15 cellular contexts compared by ENCODE assay signal in genomic region chr15:81225161-81225671, GRCh38. TPM values are rescaled to one million over a fixed set of nuclear protein-coding genes. Genes with fewer than 3 reads are reported as not detected.
DNase-seq lines count a peak whose midpoint lies in the region; ATAC-seq and TF ChIP-seq lines count a peak whose summit lies in the region.
"Had no signal": no experiment of that assay in that cellular context is flagged by ENCODE, and none has a peak within 500 bp of the region (broad histone marks: within the 10 kb centered on the region; RNA-seq: fewer than 3 reads in every experiment).

No MANE protein-coding gene starts in this region.

- no peaks in the 10 kb centered on the region for H3K36me3 ChIP-seq in fibroblast of lung (ENCODE audit: control insufficient read depth, insufficient read depth, low read length)
- H3K36me3 ChIP-seq in tibial artery: no peaks in the 10 kb centered on the region
- H3K36me3 ChIP-seq: ovary had no signal

- H2AFZ ChIP-seq in fibroblast of lung (ENCODE audit: low read length): peak overlapping the region; percentile 15

- no peaks in the 10 kb centered on the region for H3K9me3 ChIP-seq in fibroblast of lung (ENCODE audit: control insufficient read depth, insufficient read depth, low read depth, low read length)
- H3K9me3 ChIP-seq in tibial artery: no peaks in the 10 kb centered on the region
- H3K9me3 ChIP-seq: ovary had no signal

- ATAC-seq in HG03460 (IDR thresholded peaks at IDR 0.05; ENCODE audit: unreplicated experiment): no peak
- ATAC-seq in GM18858 (IDR thresholded peaks at IDR 0.05; ENCODE audit: unreplicated experiment): no peak

- H3K27me3 ChIP-seq in fibroblast of lung (ENCODE audit: control insufficient read depth, insufficient read depth, low read length): no peaks in the 10 kb centered on the region
- H3K27me3 ChIP-seq in tibial artery: no peaks in the 10 kb centered on the region
- H3K27me3 ChIP-seq: ovary had no signal

- DNase-seq in NOMO-1 treated with DMSO at 0.1 percent for 48 hours (lab: John Stamatoyannopoulos, UW; ENCODE audit: unreplicated experiment) (peak; percentile 10), fibroblast of lung (ENCODE audit: low read depth in 2 of 2) (no peak), midbrain (lab: John Stamatoyannopoulos, UW) (peak; percentile 5), tibial artery (peak; percentile 78 to 85)
- no peak for DNase-seq in stimulated activated CD4-positive, alpha-beta T cell treated with anti-CD3 and anti-CD28 coated beads, Interleukin-2, amount 100 ng/mL, for 24 hours
- DNase-seq: activated CD4-positive, alpha-beta T cell treated with anti-CD3 and anti-CD28 coated beads for 48 hours; activated naive CD8-positive, alpha-beta T cell treated with anti-CD3 and anti-CD28 coated beads for 36 hours; activated T-cell treated with anti-CD3 and anti-CD28 coated beads, Interleukin-2, amount 50 U/mL, for 1 hour; CD4-positive, alpha-beta T cell; EL had no signal

- no peak overlapping the region for H3K27ac ChIP-seq in fibroblast of lung (ENCODE audit: insufficient read depth, low read length)
- H3K27ac ChIP-seq in tibial artery: peak overlapping the region in 1 of 2 donors; percentile 33
- H3K27ac ChIP-seq: ovary, RWPE1 had no signal

- H3K4me3 ChIP-seq in fibroblast of lung (replicated peaks in 1 of 4; ENCODE audit: control extremely low read depth in 1 of 4, insufficient read depth in 1 of 4, low read depth in 3 of 4, low read length in 4 of 4) (no peak overlapping the region), tibial artery (no peak overlapping the region)
- H3K4me3 ChIP-seq: ovary had no signal

- H3K4me2 ChIP-seq in fibroblast of lung (ENCODE audit: extremely low read depth, insufficient read depth, low read length): no peak overlapping the region

- intact Hi-C loops in tibial artery (cut with DNase I; ENCODE audit: low total_unique reads): no loop called here

- H3K4me1 ChIP-seq in fibroblast of lung (ENCODE audit: control insufficient read depth, extremely low read depth, insufficient read depth, low read length) (peaks cover 5% of the 10 kb centered on the region), tibial artery (peaks cover 0 to 18% (median 6%) of the 10 kb centered on the region in 4 donors)

- H4K20me1 ChIP-seq in fibroblast of lung (ENCODE audit: control insufficient read depth, extremely low read depth, insufficient read depth, low read length): no peaks in the 10 kb centered on the region

- H3K9ac ChIP-seq in fibroblast of lung (ENCODE audit: insufficient read depth, low read length): no peak overlapping the region

- TF ChIP-seq CTCF in fibroblast of lung (conservative IDR thresholded peaks at IDR 0.05 in 1 of 2, IDR thresholded peaks at IDR 0.05 in 1 of 2; ENCODE audit: low read depth in 1 of 2, low read length in 2 of 2) (no peak), tibial artery (IDR thresholded peaks at IDR 0.05) (no peak)

- H3K79me2 ChIP-seq in fibroblast of lung (ENCODE audit: control insufficient read depth, insufficient read depth, low read length): no peaks in the 10 kb centered on the region

RNA-seq across cellular contexts. Expression of gene IL16, which starts 28.5 kb away (rescaled TPM):
- 3.1 and 5.0 TPM in 2 replicates for total RNA-seq in fibroblast of lung
- 0.96 and 1.3 TPM in 2 replicates for polyA plus RNA-seq in fibroblast of lung
- 1.6 TPM in 2 replicates for polyA plus RNA-seq in fibroblast of lung (2012)
- 5.3 and 8.9 TPM in 2 replicates for polyA minus RNA-seq in fibroblast of lung (ENCODE audit: low replicate concordance)
- total RNA-seq: NCI-H460 had no signal

Comparison
In these comparisons a context has a peak if more than half of its experiments do, and no peak if none do; other contexts are left out.
1. DNase-seq: peak in NOMO-1 treated with DMSO at 0.1 percent for 48 hours (single experiment), midbrain (single experiment) and tibial artery (2 of 2); none in fibroblast of lung (0 of 2) and stimulated activated CD4-positive, alpha-beta T cell treated with anti-CD3 and anti-CD28 coated beads, Interleukin-2, amount 100 ng/mL, for 24 hours (0 of 2).